1 cellular context compared by ENCODE assay signal in the genomic region with DNA sequence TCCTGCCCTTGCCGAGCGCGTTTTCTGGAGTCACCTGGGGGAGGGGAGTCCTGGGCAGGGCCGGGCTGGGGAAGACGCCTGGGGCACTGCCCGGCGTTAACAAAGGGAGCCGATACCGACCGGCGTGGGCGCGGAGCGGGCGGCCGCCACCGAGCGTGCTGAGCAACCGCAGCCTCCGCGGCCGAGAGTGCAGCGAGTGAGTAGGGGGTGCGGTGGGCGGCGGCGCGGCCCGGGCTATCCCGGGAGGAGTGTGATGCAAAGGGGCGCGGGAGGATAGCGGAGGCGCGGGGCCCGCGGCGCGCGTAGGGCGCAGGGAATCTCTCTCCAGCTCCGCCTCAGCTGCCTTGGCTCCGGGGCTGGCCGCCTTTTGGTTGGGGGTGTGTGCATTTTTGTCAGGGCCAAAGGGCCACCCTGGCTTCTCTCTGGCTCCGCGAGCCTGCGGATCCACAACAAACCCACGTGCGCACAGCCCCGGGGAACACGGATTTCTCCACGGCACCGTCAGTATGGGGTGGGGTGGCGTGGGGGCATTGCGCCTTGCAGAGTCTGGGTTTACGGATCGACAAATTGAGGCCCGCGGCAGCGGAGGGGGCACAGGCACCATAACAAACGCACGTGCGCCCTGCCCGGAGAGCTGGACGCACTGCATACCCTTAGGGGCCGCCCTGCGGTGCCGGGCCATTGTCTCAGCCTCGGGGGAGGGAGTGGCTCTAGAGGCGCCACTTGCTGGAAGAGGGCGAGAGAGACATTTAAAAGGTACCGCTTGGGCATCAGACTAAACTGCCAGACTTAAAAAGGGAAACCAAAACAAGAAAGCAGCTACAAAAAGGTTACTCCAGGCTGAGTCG.
TF ChIP-seq lines count a peak whose summit lies in the region.

No MANE protein-coding gene starts in this region.

TF ChIP-seq in HepG2, 621 proteins besides CTCF, POLR2A, EP300 and RAD21 (continued from another document and continues in another):
- no peak for TF ChIP-seq ZNF605 (CRISPR knock-in tag; IDR thresholded peaks at IDR 0.05)
- no peak for TF ChIP-seq ZNF788 (CRISPR knock-in tag; IDR thresholded peaks at IDR 0.05; ENCODE audit: borderline replicate concordance)
- no peak for TF ChIP-seq KDM4B (CRISPR knock-in tag; IDR thresholded peaks at IDR 0.05)
- TF ChIP-seq KAT7 (CRISPR knock-in tag; IDR thresholded peaks at IDR 0.05; ENCODE audit: borderline replicate concordance), result no peak
- no peak for TF ChIP-seq ZNF24 (IDR thresholded peaks at IDR 0.05)
- no peak for TF ChIP-seq ZNF772 (CRISPR knock-in tag; IDR thresholded peaks at IDR 0.05)
- no peak for TF ChIP-seq CCAR2 (optimal IDR thresholded peaks at IDR 0.05; ENCODE audit: low read depth, low read length)
- TF ChIP-seq RBAK (CRISPR knock-in tag; IDR thresholded peaks at IDR 0.05), result no peak
- TF ChIP-seq GTF2F1 (IDR thresholded peaks at IDR 0.05; ENCODE audit: low read length), result no peak
- TF ChIP-seq MED1 (CRISPR knock-in tag; IDR thresholded peaks at IDR 0.05), result no peak; the same call in 1 of the 2 replicates
- no peak for TF ChIP-seq MBD4 (IDR thresholded peaks at IDR 0.05; ENCODE audit: borderline replicate concordance, low read length)
- no peak for TF ChIP-seq ZNF746 (CRISPR knock-in tag; IDR thresholded peaks at IDR 0.05)
- no peak for TF ChIP-seq ZSCAN9 (CRISPR knock-in tag; IDR thresholded peaks at IDR 0.05; ENCODE audit: borderline replicate concordance)
- TF ChIP-seq YEATS4 (CRISPR knock-in tag; IDR thresholded peaks at IDR 0.05; ENCODE audit: borderline replicate concordance), result no peak; the same call in 1 of the 2 replicates
- TF ChIP-seq PRMT3 (CRISPR knock-in tag; IDR thresholded peaks at IDR 0.05; ENCODE audit: borderline replicate concordance, low read depth), result no peak
- TF ChIP-seq ZBTB25 (CRISPR knock-in tag; IDR thresholded peaks at IDR 0.05), result no peak
- TF ChIP-seq HCFC1 (IDR thresholded peaks at IDR 0.05; ENCODE audit: low read depth, low read length), result no peak
- no peak for TF ChIP-seq CHCHD3 (CRISPR knock-in tag; IDR thresholded peaks at IDR 0.05)
- 0 out of 2 replicates have a peak, but pooled peaks have one; percentile 16 for TF ChIP-seq CBX5 (CRISPR knock-in tag; IDR thresholded peaks at IDR 0.05; ENCODE audit: borderline replicate concordance)
- TF ChIP-seq ZNF136 (CRISPR knock-in tag; IDR thresholded peaks at IDR 0.05; ENCODE audit: low read depth), result no peak
- no peak for TF ChIP-seq BORCS8-MEF2B (CRISPR knock-in tag; IDR thresholded peaks at IDR 0.05)
- no peak for TF ChIP-seq ZNF615 (CRISPR knock-in tag; IDR thresholded peaks at IDR 0.05; ENCODE audit: borderline replicate concordance)
- TF ChIP-seq TFAP4 (IDR thresholded peaks at IDR 0.05; ENCODE audit: borderline replicate concordance, low read depth), result no peak; the same call in 1 of the 2 replicates
- peak; percentile 34; the same call in 1 of the 2 replicates for TF ChIP-seq ZNF451 (CRISPR knock-in tag; IDR thresholded peaks at IDR 0.05)
- TF ChIP-seq ZNF75D (CRISPR knock-in tag; IDR thresholded peaks at IDR 0.05; ENCODE audit: borderline replicate concordance), result no peak
- TF ChIP-seq ZSCAN21 (CRISPR knock-in tag; IDR thresholded peaks at IDR 0.05; ENCODE audit: borderline replicate concordance), result no peak
- TF ChIP-seq, protein P1, sequence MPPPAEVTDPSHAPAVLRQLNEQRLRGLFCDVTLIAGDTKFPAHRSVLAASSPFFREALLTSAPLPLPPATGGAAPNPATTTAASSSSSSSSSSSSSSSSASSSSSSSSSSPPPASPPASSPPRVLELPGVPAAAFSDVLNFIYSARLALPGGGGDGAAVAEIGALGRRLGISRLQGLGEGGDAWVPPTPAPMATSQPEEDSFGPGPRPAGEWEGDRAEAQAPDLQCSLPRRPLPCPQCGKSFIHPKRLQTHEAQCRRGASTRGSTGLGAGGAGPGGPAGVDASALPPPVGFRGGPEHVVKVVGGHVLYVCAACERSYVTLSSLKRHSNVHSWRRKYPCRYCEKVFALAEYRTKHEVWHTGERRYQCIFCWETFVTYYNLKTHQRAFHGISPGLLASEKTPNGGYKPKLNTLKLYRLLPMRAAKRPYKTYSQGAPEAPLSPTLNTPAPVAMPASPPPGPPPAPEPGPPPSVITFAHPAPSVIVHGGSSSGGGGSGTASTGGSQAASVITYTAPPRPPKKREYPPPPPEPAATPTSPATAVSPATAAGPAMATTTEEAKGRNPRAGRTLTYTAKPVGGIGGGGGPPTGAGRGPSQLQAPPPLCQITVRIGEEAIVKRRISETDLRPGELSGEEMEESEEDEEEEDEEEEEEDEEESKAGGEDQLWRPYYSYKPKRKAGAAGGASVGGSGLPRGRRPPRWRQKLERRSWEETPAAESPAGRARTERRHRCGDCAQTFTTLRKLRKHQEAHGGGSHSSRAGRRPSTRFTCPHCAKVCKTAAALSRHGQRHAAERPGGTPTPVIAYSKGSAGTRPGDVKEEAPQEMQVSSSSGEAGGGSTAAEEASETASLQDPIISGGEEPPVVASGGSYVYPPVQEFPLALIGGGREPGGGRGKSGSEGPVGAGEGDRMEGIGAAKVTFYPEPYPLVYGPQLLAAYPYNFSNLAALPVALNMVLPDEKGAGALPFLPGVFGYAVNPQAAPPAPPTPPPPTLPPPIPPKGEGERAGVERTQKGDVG (CRISPR knock-in tag; IDR thresholded peaks at IDR 0.05; ENCODE audit: borderline replicate concordance), result no peak
- TF ChIP-seq ZBTB33 (CRISPR knock-in tag; IDR thresholded peaks at IDR 0.05), result no peak
- no peak for TF ChIP-seq NR1H2 (CRISPR knock-in tag; IDR thresholded peaks at IDR 0.05; ENCODE audit: borderline replicate concordance, low read depth)
- TF ChIP-seq CHD4 (IDR thresholded peaks at IDR 0.05; ENCODE audit: borderline replicate concordance, low read length), result no peak
- no peak for TF ChIP-seq GZF1 (CRISPR knock-in tag; IDR thresholded peaks at IDR 0.05)
- TF ChIP-seq ATAD3A (CRISPR knock-in tag; IDR thresholded peaks at IDR 0.05), result no peak
- TF ChIP-seq, protein P2, sequence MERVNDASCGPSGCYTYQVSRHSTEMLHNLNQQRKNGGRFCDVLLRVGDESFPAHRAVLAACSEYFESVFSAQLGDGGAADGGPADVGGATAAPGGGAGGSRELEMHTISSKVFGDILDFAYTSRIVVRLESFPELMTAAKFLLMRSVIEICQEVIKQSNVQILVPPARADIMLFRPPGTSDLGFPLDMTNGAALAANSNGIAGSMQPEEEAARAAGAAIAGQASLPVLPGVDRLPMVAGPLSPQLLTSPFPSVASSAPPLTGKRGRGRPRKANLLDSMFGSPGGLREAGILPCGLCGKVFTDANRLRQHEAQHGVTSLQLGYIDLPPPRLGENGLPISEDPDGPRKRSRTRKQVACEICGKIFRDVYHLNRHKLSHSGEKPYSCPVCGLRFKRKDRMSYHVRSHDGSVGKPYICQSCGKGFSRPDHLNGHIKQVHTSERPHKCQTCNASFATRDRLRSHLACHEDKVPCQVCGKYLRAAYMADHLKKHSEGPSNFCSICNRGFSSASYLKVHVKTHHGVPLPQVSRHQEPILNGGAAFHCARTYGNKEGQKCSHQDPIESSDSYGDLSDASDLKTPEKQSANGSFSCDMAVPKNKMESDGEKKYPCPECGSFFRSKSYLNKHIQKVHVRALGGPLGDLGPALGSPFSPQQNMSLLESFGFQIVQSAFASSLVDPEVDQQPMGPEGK (CRISPR knock-in tag; IDR thresholded peaks at IDR 0.05), result peak; percentile 58
- no peak; the same call in 1 of the 2 replicates for TF ChIP-seq ZNF501 (CRISPR knock-in tag; IDR thresholded peaks at IDR 0.05)
- TF ChIP-seq, protein P3, sequence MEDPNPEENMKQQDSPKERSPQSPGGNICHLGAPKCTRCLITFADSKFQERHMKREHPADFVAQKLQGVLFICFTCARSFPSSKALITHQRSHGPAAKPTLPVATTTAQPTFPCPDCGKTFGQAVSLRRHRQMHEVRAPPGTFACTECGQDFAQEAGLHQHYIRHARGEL (CRISPR knock-in tag; IDR thresholded peaks at IDR 0.05), result no peak
- TF ChIP-seq, protein P4, sequence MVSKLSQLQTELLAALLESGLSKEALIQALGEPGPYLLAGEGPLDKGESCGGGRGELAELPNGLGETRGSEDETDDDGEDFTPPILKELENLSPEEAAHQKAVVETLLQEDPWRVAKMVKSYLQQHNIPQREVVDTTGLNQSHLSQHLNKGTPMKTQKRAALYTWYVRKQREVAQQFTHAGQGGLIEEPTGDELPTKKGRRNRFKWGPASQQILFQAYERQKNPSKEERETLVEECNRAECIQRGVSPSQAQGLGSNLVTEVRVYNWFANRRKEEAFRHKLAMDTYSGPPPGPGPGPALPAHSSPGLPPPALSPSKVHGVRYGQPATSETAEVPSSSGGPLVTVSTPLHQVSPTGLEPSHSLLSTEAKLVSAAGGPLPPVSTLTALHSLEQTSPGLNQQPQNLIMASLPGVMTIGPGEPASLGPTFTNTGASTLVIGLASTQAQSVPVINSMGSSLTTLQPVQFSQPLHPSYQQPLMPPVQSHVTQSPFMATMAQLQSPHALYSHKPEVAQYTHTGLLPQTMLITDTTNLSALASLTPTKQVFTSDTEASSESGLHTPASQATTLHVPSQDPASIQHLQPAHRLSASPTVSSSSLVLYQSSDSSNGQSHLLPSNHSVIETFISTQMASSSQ (IDR thresholded peaks at IDR 0.05; ENCODE audit: low read depth), result no peak
- TF ChIP-seq, protein P4 (CRISPR knock-in tag; IDR thresholded peaks at IDR 0.05; ENCODE audit: borderline replicate concordance), result no peak
- TF ChIP-seq MEIS1 (CRISPR knock-in tag; IDR thresholded peaks at IDR 0.05; ENCODE audit: borderline replicate concordance), result 0 out of 2 replicates have a peak, but pooled peaks have one; percentile 16
- TF ChIP-seq, protein P5, sequence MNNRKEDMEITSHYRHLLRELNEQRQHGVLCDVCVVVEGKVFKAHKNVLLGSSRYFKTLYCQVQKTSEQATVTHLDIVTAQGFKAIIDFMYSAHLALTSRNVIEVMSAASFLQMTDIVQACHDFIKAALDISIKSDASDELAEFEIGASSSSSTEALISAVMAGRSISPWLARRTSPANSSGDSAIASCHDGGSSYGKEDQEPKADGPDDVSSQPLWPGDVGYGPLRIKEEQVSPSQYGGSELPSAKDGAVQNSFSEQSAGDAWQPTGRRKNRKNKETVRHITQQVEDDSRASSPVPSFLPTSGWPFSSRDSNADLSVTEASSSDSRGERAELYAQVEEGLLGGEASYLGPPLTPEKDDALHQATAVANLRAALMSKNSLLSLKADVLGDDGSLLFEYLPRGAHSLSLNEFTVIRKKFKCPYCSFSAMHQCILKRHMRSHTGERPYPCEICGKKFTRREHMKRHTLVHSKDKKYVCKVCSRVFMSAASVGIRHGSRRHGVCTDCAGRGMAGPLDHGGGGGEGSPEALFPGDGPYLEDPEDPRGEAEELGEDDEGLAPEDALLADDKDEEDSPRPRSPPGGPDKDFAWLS (CRISPR knock-in tag; IDR thresholded peaks at IDR 0.05; ENCODE audit: borderline replicate concordance), result no peak
- no peak for TF ChIP-seq TCF12 (IDR thresholded peaks at IDR 0.05)
- peak; percentile 38; the same call in 1 of the 2 replicates for TF ChIP-seq TCF12 (CRISPR knock-in tag; IDR thresholded peaks at IDR 0.05)
- 0 out of 2 replicates have a peak, but pooled peaks have one; percentile 2 for TF ChIP-seq NFKB2 (CRISPR knock-in tag; IDR thresholded peaks at IDR 0.05; ENCODE audit: borderline replicate concordance)
- no peak for TF ChIP-seq ZNF253 (CRISPR knock-in tag; IDR thresholded peaks at IDR 0.05; ENCODE audit: borderline replicate concordance)
- no peak for TF ChIP-seq NFIB (CRISPR knock-in tag; IDR thresholded peaks at IDR 0.05; ENCODE audit: borderline replicate concordance)
- no peak for TF ChIP-seq ZNF260 (CRISPR knock-in tag; IDR thresholded peaks at IDR 0.05; ENCODE audit: borderline replicate concordance, low read depth)
